Comparison of ENCODE assay signal across 19 cellular contexts in genomic region chr18:68694316-68694715, GRCh38. TPM values are rescaled to one million over a fixed set of nuclear protein-coding genes. Genes with fewer than 3 reads are reported as not detected.
DNase-seq lines count a peak whose midpoint lies in the region; TF ChIP-seq lines count a peak whose summit lies in the region.
"Had no signal": no experiment of that assay in that cellular context is flagged by ENCODE, and none has a peak within 500 bp of the region (broad histone marks: within the 10 kb centered on the region; RNA-seq: fewer than 3 reads in every experiment).

No MANE protein-coding gene starts in this region.

- peak overlapping the region; percentile 83 for H3K4me3 Mint-ChIP-seq in endothelial cell (ENCODE audit: unreplicated experiment)
- H3K4me3 Mint-ChIP-seq: CD14-positive monocyte had no signal

- no peaks in the 10 kb centered on the region for H3K4me1 Mint-ChIP-seq in endothelial cell (ENCODE audit: unreplicated experiment)
- H3K4me1 Mint-ChIP-seq: CD14-positive monocyte had no signal

- peaks cover 23% of the 10 kb centered on the region for H3K36me3 Mint-ChIP-seq in endothelial cell (ENCODE audit: low read depth, unreplicated experiment)

- peak overlapping the region; percentile 55 for H3K27ac Mint-ChIP-seq in endothelial cell (ENCODE audit: unreplicated experiment)
- H3K27ac Mint-ChIP-seq: CD14-positive monocyte had no signal

- peak; percentile 65 for DNase-seq in Ammon's horn (ENCODE audit: low spot score)
- no peak for DNase-seq in endothelial cell (ENCODE audit: low spot score)
- DNase-seq in middle frontal gyrus (ENCODE audit: extremely low spot score, low spot score), result peak; percentile 46
- DNase-seq in SIG-M5 (lab: John Stamatoyannopoulos, UW), result no peak
- no peak for DNase-seq in mucosa of gallbladder (ENCODE audit: low spot score)
- DNase-seq in NCI-H1105 treated with DMSO at 0.1 percent for 48 hours (lab: John Stamatoyannopoulos, UW), result no peak
- DNase-seq in activated naive CD4-positive, alpha-beta T cell treated with Interleukin-2 at 50 U/mL for 16 hours, result no peak
- DNase-seq: DMS 273 treated with DMSO at 0.1 percent for 48 hours, GF-D8, MV-4-11, NCI-H1436, NCI-H2029 treated with DMSO at 0.1 percent for 48 hours, NCI-H2171 treated with DMSO at 0.1 percent for 48 hours, NCI-H510A, NCI-H82, PC-3 had no signal

- no peaks in the 10 kb centered on the region for H3K9me3 Mint-ChIP-seq in endothelial cell (ENCODE audit: unreplicated experiment)

- peak overlapping the region; percentile 46 for H3K27ac ChIP-seq in angular gyrus (ENCODE audit: low read depth, low read length)
- H3K27ac ChIP-seq: RWPE1 had no signal

- peaks cover 2% of the 10 kb centered on the region for H3K27me3 Mint-ChIP-seq in endothelial cell (ENCODE audit: unreplicated experiment)

- no peak for TF ChIP-seq CTCF in endothelial cell (IDR thresholded peaks at IDR 0.05; ENCODE audit: unreplicated experiment)

RNA-seq across cellular contexts. Expression of gene TMX3, which starts 20.6 kb away (rescaled TPM):
- total RNA-seq in endothelial cell (ENCODE audit: unreplicated experiment) (57.0 TPM), mucosa of gallbladder (28.5 TPM)

Comparison
In these comparisons a context has a peak if more than half of its experiments do, and no peak if none do; other contexts are left out.
1. DNase-seq: peak in Ammon's horn (single experiment) and middle frontal gyrus (single experiment); none in endothelial cell (single experiment), SIG-M5 (single experiment), mucosa of gallbladder (single experiment), NCI-H1105 treated with DMSO at 0.1 percent for 48 hours (single experiment) and activated naive CD4-positive, alpha-beta T cell treated with Interleukin-2 at 50 U/mL for 16 hours (single experiment).